Comparison of ENCODE assay signal across 15 cellular contexts in the genomic region with DNA sequence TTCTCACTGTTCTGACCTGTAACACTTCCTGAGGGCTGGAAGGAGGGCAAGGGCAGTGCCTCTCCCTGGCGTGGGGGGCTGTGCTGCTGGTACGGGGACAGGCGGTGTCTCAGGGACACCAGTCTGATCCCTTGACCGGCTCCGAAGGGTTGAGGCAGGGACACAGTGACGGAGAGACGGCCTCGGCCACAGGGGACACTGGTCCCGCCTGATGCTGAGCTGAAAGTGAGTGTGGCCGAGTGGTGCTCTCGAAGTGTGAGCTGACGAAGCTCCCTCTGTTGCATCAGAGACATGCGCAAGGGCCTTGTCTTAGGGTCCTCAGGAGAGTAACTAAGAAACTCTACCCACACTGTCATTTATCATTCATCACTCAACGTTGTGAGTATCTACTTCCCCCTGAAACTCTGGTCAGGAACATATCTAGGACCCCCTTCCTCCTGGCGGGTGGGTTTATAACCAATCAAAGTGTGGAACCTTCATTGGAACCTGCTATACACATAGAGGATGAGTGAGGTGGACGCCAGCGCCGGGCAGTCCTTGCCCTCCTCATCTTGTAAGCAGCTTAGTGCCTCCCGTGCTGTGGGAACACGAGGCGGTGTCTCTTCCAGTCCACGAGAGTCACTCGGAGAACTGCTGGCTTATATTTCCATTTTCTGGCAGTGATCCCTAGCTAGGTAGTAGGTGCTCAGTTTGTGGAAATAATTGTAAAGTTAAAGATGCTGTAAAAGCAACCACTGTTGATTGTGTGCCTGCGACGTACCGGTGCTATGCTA.
DNase-seq lines count a peak whose midpoint lies in the region; ATAC-seq and TF ChIP-seq lines count a peak whose summit lies in the region.
"Had no signal": no experiment of that assay in that cellular context is flagged by ENCODE, and none has a peak within 500 bp of the region (broad histone marks: within the 10 kb centered on the region; RNA-seq: fewer than 3 reads in every experiment).

No MANE protein-coding gene starts in this region.

- H3K27me3 ChIP-seq in DND-41 (ENCODE audit: insufficient read depth, low read length, poor library complexity) (no peaks in the 10 kb centered on the region), neural progenitor cell (no peaks in the 10 kb centered on the region)
- H3K27me3 ChIP-seq: BE2C had no signal

- peak overlapping the region; percentile 22 for H3K27ac ChIP-seq in C4-2B
- H3K27ac ChIP-seq in DND-41 (ENCODE audit: low read length): peak overlapping the region; percentile 38
- no peak overlapping the region for H3K27ac ChIP-seq in neural progenitor cell
- H3K27ac ChIP-seq: A549 had no signal

- H2AFZ ChIP-seq in DND-41 (ENCODE audit: low read depth, low read length) (no peak overlapping the region), neural progenitor cell (replicated peaks) (no peak overlapping the region)

- H3K9ac ChIP-seq in DND-41 (ENCODE audit: low read depth, low read length) (no peak overlapping the region), neural progenitor cell (no peak overlapping the region)

- no peaks in the 10 kb centered on the region for H3K9me3 Mint-ChIP-seq in neural progenitor cell
- H3K9me3 Mint-ChIP-seq in stimulated activated effector memory CD8-positive, alpha-beta T cell treated with anti-CD3 and anti-CD28 coated beads, Interleukin-12 subunit alpha, Interleukin-12 subunit beta, amount 100 ng/mL, for 72 hours: no peaks in the 10 kb centered on the region

- CTCF ChIA-PET in HEK293T (lab: Yijun Ruan, JAX): no interaction called here

- POLR2A ChIA-PET in HEK293T (lab: Yijun Ruan, JAX): no interaction called here

- H3K4me1 ChIP-seq in DND-41 (ENCODE audit: insufficient read depth, low read length) (peaks cover 38% of the 10 kb centered on the region), neural progenitor cell (no peaks in the 10 kb centered on the region)
- H3K4me1 ChIP-seq: A549, BE2C, Caco-2, HAP-1 had no signal

- H3K9me3 ChIP-seq in DND-41 (ENCODE audit: insufficient read depth, low read length, severe bottlenecking): no peaks in the 10 kb centered on the region
- H3K9me3 ChIP-seq in neural progenitor cell (ENCODE audit: low read depth): no peaks in the 10 kb centered on the region
- H3K9me3 ChIP-seq: A549, BE2C, Caco-2, HAP-1 had no signal

- H3K79me2 ChIP-seq in DND-41 (ENCODE audit: insufficient read depth, low read length) (peaks cover 31% of the 10 kb centered on the region), neural progenitor cell (ENCODE audit: low read depth) (no peaks in the 10 kb centered on the region)

- TF ChIP-seq CTCF in C4-2B (conservative IDR thresholded peaks at IDR 0.05) (no peak), DND-41 (IDR thresholded peaks at IDR 0.05; ENCODE audit: borderline replicate concordance, extremely low read depth, low read length, poor library complexity, severe bottlenecking) (no peak), neural progenitor cell (IDR thresholded peaks at IDR 0.05) (no peak)

- H4K20me1 ChIP-seq in DND-41 (ENCODE audit: insufficient read depth, low read length) (peaks cover 14% of the 10 kb centered on the region; the same call in 1 of the 2 replicates), neural progenitor cell (ENCODE audit: low read depth) (no peaks in the 10 kb centered on the region)

- no peak overlapping the region for H3K4me2 ChIP-seq in DND-41 (ENCODE audit: insufficient read depth, low read length)
- H3K4me2 ChIP-seq in neural progenitor cell: no peak overlapping the region
- H3K4me2 ChIP-seq: A549 had no signal

- H3K4me3 ChIP-seq in DND-41 (ENCODE audit: low read depth in 1 of 2, low read length in 2 of 2) (no peak overlapping the region), neural progenitor cell (no peak overlapping the region)
- H3K4me3 ChIP-seq: A549, HAP-1 had no signal

- peaks cover 2% of the 10 kb centered on the region for H3K27me3 Mint-ChIP-seq in neural progenitor cell (ENCODE audit: insufficient read depth, low read depth)

- no peaks in the 10 kb centered on the region for H3F3A ChIP-seq in neural progenitor cell (ENCODE audit: low read depth)

- no peak overlapping the region for H3K4me3 Mint-ChIP-seq in neural progenitor cell
- no peak overlapping the region for H3K4me3 Mint-ChIP-seq in stimulated activated effector memory CD8-positive, alpha-beta T cell treated with anti-CD3 and anti-CD28 coated beads, Interleukin-12 subunit alpha, Interleukin-12 subunit beta, amount 100 ng/mL, for 72 hours
- H3K4me3 Mint-ChIP-seq: CD14-positive monocyte; CD8-positive, alpha-beta T cell; HFFc6 had no signal

- no peak for DNase-seq in DND-41
- no peak for DNase-seq in neural progenitor cell (ENCODE audit: low spot score)
- DNase-seq in stimulated activated effector memory CD8-positive, alpha-beta T cell treated with anti-CD3 and anti-CD28 coated beads, Interleukin-12 subunit alpha, Interleukin-12 subunit beta, amount 100 ng/mL, for 72 hours (ENCODE audit: low spot score in 2 of 2): no peak
- DNase-seq in HEK293T (ENCODE audit: extremely low spot score): no peak
- DNase-seq: BE2C; Caco-2; CD8-positive, alpha-beta T cell; DMS53; HFFc6 had no signal

- peaks cover 58% of the 10 kb centered on the region for H3K36me3 Mint-ChIP-seq in neural progenitor cell
- H3K36me3 Mint-ChIP-seq in stimulated activated effector memory CD8-positive, alpha-beta T cell treated with anti-CD3 and anti-CD28 coated beads, Interleukin-12 subunit alpha, Interleukin-12 subunit beta, amount 100 ng/mL, for 72 hours: no peaks in the 10 kb centered on the region
- H3K36me3 Mint-ChIP-seq: CD14-positive monocyte; CD8-positive, alpha-beta T cell had no signal

- peaks cover 7% of the 10 kb centered on the region for H3K4me1 Mint-ChIP-seq in neural progenitor cell
- H3K4me1 Mint-ChIP-seq in stimulated activated effector memory CD8-positive, alpha-beta T cell treated with anti-CD3 and anti-CD28 coated beads, Interleukin-12 subunit alpha, Interleukin-12 subunit beta, amount 100 ng/mL, for 72 hours: no peaks in the 10 kb centered on the region
- H3K4me1 Mint-ChIP-seq: CD14-positive monocyte had no signal

- ATAC-seq in DND-41 (ENCODE audit: insufficient read depth, low read depth): no peak
- ATAC-seq in stimulated activated effector memory CD8-positive, alpha-beta T cell treated with anti-CD3 and anti-CD28 coated beads, Interleukin-12 subunit alpha, Interleukin-12 subunit beta, amount 100 ng/mL, for 72 hours: no peak
- ATAC-seq in HG03039 (IDR thresholded peaks at IDR 0.05; ENCODE audit: unreplicated experiment): no peak
- ATAC-seq in HG02610 (IDR thresholded peaks at IDR 0.05; ENCODE audit: unreplicated experiment): no peak
- ATAC-seq: A549; CD8-positive, alpha-beta T cell had no signal

- H3K36me3 ChIP-seq in DND-41 (ENCODE audit: insufficient read depth, low read length) (peaks cover 83% of the 10 kb centered on the region), neural progenitor cell (no peaks in the 10 kb centered on the region)
- H3K36me3 ChIP-seq: BE2C, HAP-1 had no signal

- peak overlapping the region; percentile 59 for H3K27ac Mint-ChIP-seq in neural progenitor cell
- peak overlapping the region; percentile 40 for H3K27ac Mint-ChIP-seq in stimulated activated effector memory CD8-positive, alpha-beta T cell treated with anti-CD3 and anti-CD28 coated beads, Interleukin-12 subunit alpha, Interleukin-12 subunit beta, amount 100 ng/mL, for 72 hours
- H3K27ac Mint-ChIP-seq: CD14-positive monocyte; CD8-positive, alpha-beta T cell; HFFc6 had no signal

TF ChIP-seq in HEK293T, 16 proteins besides CTCF, POLR2A, EP300 and RAD21:
- TF ChIP-seq ZNF384 (IDR thresholded peaks at IDR 0.05): no peak
- no peak for TF ChIP-seq SUZ12 (IDR thresholded peaks at IDR 0.05)
- no peak for TF ChIP-seq L3MBTL2 (conservative IDR thresholded peaks at IDR 0.05)
- no peak for TF ChIP-seq ARNT (IDR thresholded peaks at IDR 0.05)
- no peak for TF ChIP-seq FOXM1 (IDR thresholded peaks at IDR 0.05; ENCODE audit: borderline replicate concordance)
- TF ChIP-seq FOXA1 (IDR thresholded peaks at IDR 0.05): no peak
- no peak for TF ChIP-seq LEF1 (IDR thresholded peaks at IDR 0.05; ENCODE audit: borderline replicate concordance)
- no peak for TF ChIP-seq BHLHE40 (IDR thresholded peaks at IDR 0.05; ENCODE audit: borderline replicate concordance)
- TF ChIP-seq ELF4 (IDR thresholded peaks at IDR 0.05): no peak
- no peak for TF ChIP-seq SP1 (IDR thresholded peaks at IDR 0.05)
- TF ChIP-seq HDGF (IDR thresholded peaks at IDR 0.05; ENCODE audit: borderline replicate concordance): no peak
- TF ChIP-seq, protein P1, sequence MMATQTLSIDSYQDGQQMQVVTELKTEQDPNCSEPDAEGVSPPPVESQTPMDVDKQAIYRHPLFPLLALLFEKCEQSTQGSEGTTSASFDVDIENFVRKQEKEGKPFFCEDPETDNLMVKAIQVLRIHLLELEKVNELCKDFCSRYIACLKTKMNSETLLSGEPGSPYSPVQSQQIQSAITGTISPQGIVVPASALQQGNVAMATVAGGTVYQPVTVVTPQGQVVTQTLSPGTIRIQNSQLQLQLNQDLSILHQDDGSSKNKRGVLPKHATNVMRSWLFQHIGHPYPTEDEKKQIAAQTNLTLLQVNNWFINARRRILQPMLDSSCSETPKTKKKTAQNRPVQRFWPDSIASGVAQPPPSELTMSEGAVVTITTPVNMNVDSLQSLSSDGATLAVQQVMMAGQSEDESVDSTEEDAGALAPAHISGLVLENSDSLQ (IDR thresholded peaks at IDR 0.05): no peak
- no peak for TF ChIP-seq FOXK2 (IDR thresholded peaks at IDR 0.05)
- no peak for TF ChIP-seq CTBP1 (IDR thresholded peaks at IDR 0.05; ENCODE audit: borderline replicate concordance)
- TF ChIP-seq NFRKB (IDR thresholded peaks at IDR 0.05): no peak
- no peak for TF ChIP-seq TARDBP (IDR thresholded peaks at IDR 0.05)
TF ChIP-seq in HEK293T: peak in this region for 0.
